In the genomic region with DNA sequence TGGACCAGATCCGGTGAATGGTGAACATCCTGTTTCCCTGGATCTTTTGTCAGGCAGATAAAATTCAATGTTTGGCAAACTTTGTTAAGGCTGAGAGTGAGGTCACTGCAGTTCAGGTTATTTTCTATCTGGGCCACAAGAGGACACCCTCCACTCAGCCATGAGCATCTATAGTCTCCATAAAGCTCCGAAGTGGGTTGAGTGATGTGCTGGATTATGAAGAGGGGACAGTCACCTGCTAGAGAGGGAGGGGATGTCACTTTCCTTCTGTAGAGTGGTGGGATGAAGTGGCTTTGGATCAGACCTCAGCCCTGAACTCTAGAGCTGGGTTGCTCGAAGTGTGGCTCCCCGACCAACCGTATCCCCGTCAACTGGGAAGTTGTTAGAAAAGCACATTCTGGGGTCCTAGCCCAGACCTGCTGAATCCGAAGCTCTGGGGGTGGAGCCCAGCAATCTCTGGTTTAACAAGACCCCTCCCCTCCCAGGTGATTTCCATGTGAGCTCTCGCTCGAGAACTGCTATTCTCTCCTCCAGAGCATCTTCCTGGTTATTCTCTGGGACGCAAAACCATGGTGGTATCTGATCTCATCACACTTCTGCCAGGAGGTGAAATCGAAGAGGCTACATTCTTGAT, we compare ENCODE assay signal across 1 cellular context.
TF ChIP-seq lines count a peak whose summit lies in the region.

No MANE protein-coding gene starts in this region.

TF ChIP-seq in GM23338, 12 proteins besides CTCF, POLR2A, EP300 and RAD21:
- TF ChIP-seq, protein P1, sequence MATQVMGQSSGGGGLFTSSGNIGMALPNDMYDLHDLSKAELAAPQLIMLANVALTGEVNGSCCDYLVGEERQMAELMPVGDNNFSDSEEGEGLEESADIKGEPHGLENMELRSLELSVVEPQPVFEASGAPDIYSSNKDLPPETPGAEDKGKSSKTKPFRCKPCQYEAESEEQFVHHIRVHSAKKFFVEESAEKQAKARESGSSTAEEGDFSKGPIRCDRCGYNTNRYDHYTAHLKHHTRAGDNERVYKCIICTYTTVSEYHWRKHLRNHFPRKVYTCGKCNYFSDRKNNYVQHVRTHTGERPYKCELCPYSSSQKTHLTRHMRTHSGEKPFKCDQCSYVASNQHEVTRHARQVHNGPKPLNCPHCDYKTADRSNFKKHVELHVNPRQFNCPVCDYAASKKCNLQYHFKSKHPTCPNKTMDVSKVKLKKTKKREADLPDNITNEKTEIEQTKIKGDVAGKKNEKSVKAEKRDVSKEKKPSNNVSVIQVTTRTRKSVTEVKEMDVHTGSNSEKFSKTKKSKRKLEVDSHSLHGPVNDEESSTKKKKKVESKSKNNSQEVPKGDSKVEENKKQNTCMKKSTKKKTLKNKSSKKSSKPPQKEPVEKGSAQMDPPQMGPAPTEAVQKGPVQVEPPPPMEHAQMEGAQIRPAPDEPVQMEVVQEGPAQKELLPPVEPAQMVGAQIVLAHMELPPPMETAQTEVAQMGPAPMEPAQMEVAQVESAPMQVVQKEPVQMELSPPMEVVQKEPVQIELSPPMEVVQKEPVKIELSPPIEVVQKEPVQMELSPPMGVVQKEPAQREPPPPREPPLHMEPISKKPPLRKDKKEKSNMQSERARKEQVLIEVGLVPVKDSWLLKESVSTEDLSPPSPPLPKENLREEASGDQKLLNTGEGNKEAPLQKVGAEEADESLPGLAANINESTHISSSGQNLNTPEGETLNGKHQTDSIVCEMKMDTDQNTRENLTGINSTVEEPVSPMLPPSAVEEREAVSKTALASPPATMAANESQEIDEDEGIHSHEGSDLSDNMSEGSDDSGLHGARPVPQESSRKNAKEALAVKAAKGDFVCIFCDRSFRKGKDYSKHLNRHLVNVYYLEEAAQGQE (IDR thresholded peaks at IDR 0.05; ENCODE audit: unreplicated experiment), result no peak
- TF ChIP-seq JUNB (IDR thresholded peaks at IDR 0.05; ENCODE audit: unreplicated experiment) (no peak), ZNF331 (CRISPR knock-in tag; IDR thresholded peaks at IDR 0.05; ENCODE audit: low read depth) (no peak), ZNF114 (CRISPR knock-in tag; IDR thresholded peaks at IDR 0.05) (no peak), NANOG (IDR thresholded peaks at IDR 0.05; ENCODE audit: borderline replicate concordance) (no peak)
